Comparison of ENCODE assay signal across 8 cellular contexts in genomic region chr9:32251539-32251938, GRCh38.
DNase-seq lines count a peak whose midpoint lies in the region; ATAC-seq and FAIRE-seq lines count a peak whose summit lies in the region.

No MANE protein-coding gene starts in this region.

- ATAC-seq in GM19468 (IDR thresholded peaks at IDR 0.05; ENCODE audit: extremely low read depth, unreplicated experiment) (peak; percentile 81), HG03571 (IDR thresholded peaks at IDR 0.05; ENCODE audit: unreplicated experiment) (peak; percentile 69)

- DNase-seq in ELF-1 (ENCODE audit: low read depth, low spot score) (peak; percentile 70), NCI-H774 (lab: John Stamatoyannopoulos, UW) (peak; percentile 70), hepatic stellate cell (ENCODE audit: low spot score) (peak; percentile 13), small intestine (peak; percentile 63), cortex of kidney (lab: John Stamatoyannopoulos, UW) (no peak)
- peak; percentile 46 for DNase-seq in activated naive CD4-positive, alpha-beta T cell treated with anti-CD3 and anti-CD28 coated beads, Interleukin-2, amount 10 ng/mL, durations not matched to agents 7 days and 5 days

- 1 to 6% (median 2%) methylated on average over 5 of the region's 5 CpGs for WGBS in small intestine, 3 donors

- no peaks in the 10 kb centered on the region for H3K27me3 ChIP-seq in small intestine (ENCODE audit: control insufficient read depth in 2 of 2, insufficient read depth in 2 of 2, low read length in 2 of 2)

- H3K4me1 Mint-ChIP-seq in activated naive CD4-positive, alpha-beta T cell treated with anti-CD3 and anti-CD28 coated beads, Interleukin-2, amount 10 ng/mL, durations not matched to agents 7 days and 5 days = no peaks in the 10 kb centered on the region

- CTCF ChIA-PET in activated naive CD4-positive, alpha-beta T cell treated with anti-CD3 and anti-CD28 coated beads, Interleukin-2, amount 10 ng/mL, durations not matched to agents 7 days and 5 days (lab: Charles Lee) = no interaction called here

- no peak overlapping the region for H3K27ac ChIP-seq in small intestine (ENCODE audit: low read depth in 1 of 2, low read length in 1 of 2)

- no peak for FAIRE-seq in small intestine (lab: Jason Lieb, UNC)

- no peaks in the 10 kb centered on the region for H3K36me3 ChIP-seq in small intestine (ENCODE audit: control insufficient read depth in 2 of 2, insufficient read depth in 2 of 2, low read length in 2 of 2)

- H3K36me3 Mint-ChIP-seq in activated naive CD4-positive, alpha-beta T cell treated with anti-CD3 and anti-CD28 coated beads, Interleukin-2, amount 10 ng/mL, durations not matched to agents 7 days and 5 days = no peaks in the 10 kb centered on the region

- H3K4me1 ChIP-seq in small intestine (ENCODE audit: control insufficient read depth in 2 of 2, insufficient read depth in 1 of 2, low read depth in 1 of 2, low read length in 1 of 2) = no peaks in the 10 kb centered on the region

- no peaks in the 10 kb centered on the region for H3K27me3 Mint-ChIP-seq in activated naive CD4-positive, alpha-beta T cell treated with anti-CD3 and anti-CD28 coated beads, Interleukin-2, amount 10 ng/mL, durations not matched to agents 7 days and 5 days

- no peak overlapping the region for H3K4me3 Mint-ChIP-seq in activated naive CD4-positive, alpha-beta T cell treated with anti-CD3 and anti-CD28 coated beads, Interleukin-2, amount 10 ng/mL, durations not matched to agents 7 days and 5 days

- H3K9me3 Mint-ChIP-seq in activated naive CD4-positive, alpha-beta T cell treated with anti-CD3 and anti-CD28 coated beads, Interleukin-2, amount 10 ng/mL, durations not matched to agents 7 days and 5 days = no peaks in the 10 kb centered on the region

- H3K27ac Mint-ChIP-seq in activated naive CD4-positive, alpha-beta T cell treated with anti-CD3 and anti-CD28 coated beads, Interleukin-2, amount 10 ng/mL, durations not matched to agents 7 days and 5 days = no peak overlapping the region

- H3K4me3 ChIP-seq in small intestine (ENCODE audit: low read depth in 1 of 2, low read length in 2 of 2) = no peak overlapping the region

- no peaks in the 10 kb centered on the region for H3K9me3 ChIP-seq in small intestine (ENCODE audit: control insufficient read depth, low read depth)
